20 cellular contexts compared by ENCODE assay signal in the genomic region with DNA sequence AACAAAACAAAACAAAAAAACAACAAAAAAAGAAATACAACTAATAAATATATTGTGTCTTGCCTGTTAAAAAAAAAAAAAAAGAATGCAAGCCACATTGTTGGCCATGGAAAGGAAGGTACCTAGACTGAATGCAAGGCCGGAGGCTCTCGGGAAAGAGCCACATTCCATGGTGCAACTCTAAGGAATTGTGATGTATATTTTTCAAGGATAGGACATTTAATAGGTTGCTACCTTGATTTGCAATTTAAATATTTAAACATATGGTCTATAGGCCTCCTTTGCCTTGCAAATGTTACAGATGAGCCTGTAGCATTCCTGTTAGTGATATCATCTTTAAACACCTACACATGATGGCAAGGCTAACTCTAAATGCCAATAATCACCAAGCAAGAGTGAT.
"Had no signal": no experiment of that assay in that cellular context is flagged by ENCODE, and none has a peak within 500 bp of the region (broad histone marks: within the 10 kb centered on the region; RNA-seq: fewer than 3 reads in every experiment).

No MANE protein-coding gene starts in this region.

- H3K27me3 Mint-ChIP-seq: naive thymus-derived CD8-positive, alpha-beta T cell; stimulated activated naive B cell treated with anti-CD40 and anti-IgM and Interleukin-4, amounts not matched to agents 10 μg/mL and 1 μg/mL and 100 μg/mL, for 72 hours; stimulated activated naive CD8-positive, alpha-beta T cell treated with anti-CD3 and anti-CD28 coated beads, Interleukin-15, amount 100 ng/mL, for 72 hours had no signal

- H3K4me3 ChIP-seq: colonic mucosa, mucosa of descending colon, psoas muscle, spleen, thoracic aorta, transverse colon had no signal

- H3K36me3 ChIP-seq: colonic mucosa, neutrophil, spleen, thoracic aorta, transverse colon had no signal

- H3K27ac Mint-ChIP-seq: naive thymus-derived CD8-positive, alpha-beta T cell; stimulated activated naive B cell treated with anti-CD40 and anti-IgM and Interleukin-4, amounts not matched to agents 10 μg/mL and 1 μg/mL and 100 μg/mL, for 72 hours; stimulated activated naive CD8-positive, alpha-beta T cell treated with anti-CD3 and anti-CD28 coated beads, Interleukin-15, amount 100 ng/mL, for 72 hours had no signal

- H3K4me1 Mint-ChIP-seq: naive thymus-derived CD8-positive, alpha-beta T cell; stimulated activated naive B cell treated with anti-CD40 and anti-IgM and Interleukin-4, amounts not matched to agents 10 μg/mL and 1 μg/mL and 100 μg/mL, for 72 hours; stimulated activated naive CD8-positive, alpha-beta T cell treated with anti-CD3 and anti-CD28 coated beads, Interleukin-15, amount 100 ng/mL, for 72 hours had no signal

- H3K27me3 ChIP-seq: colonic mucosa, foreskin keratinocyte, neutrophil, spleen, transverse colon had no signal

- H3K4me3 Mint-ChIP-seq: naive thymus-derived CD8-positive, alpha-beta T cell; stimulated activated naive B cell treated with anti-CD40 and anti-IgM and Interleukin-4, amounts not matched to agents 10 μg/mL and 1 μg/mL and 100 μg/mL, for 72 hours; stimulated activated naive CD8-positive, alpha-beta T cell treated with anti-CD3 and anti-CD28 coated beads, Interleukin-15, amount 100 ng/mL, for 72 hours had no signal

- H3K4me1 ChIP-seq: colonic mucosa, psoas muscle, spleen, transverse colon had no signal

- DNase-seq: colonic mucosa; dermis blood vessel endothelial cell; erythroblast; foreskin keratinocyte; kidney; left cardiac atrium; mucosa of descending colon; naive thymus-derived CD8-positive, alpha-beta T cell; psoas muscle; retina; spleen; stimulated activated CD4-positive, alpha-beta T cell treated with anti-CD3 and anti-CD28 coated beads, Interleukin-15, amount 100 ng/mL, for 24 hours; stimulated activated CD4-positive, alpha-beta T cell treated with anti-CD3 and anti-CD28 coated beads, Interleukin-1b, Interleukin-23, amount 100 ng/mL, for 48 hours; stimulated activated CD4-positive, alpha-beta T cell treated with anti-CD3 and anti-CD28 coated beads, Interleukin-4, amount 100 ng/mL, for 24 hours; stimulated activated naive B cell treated with anti-CD40 and anti-IgM and Interleukin-4, amounts not matched to agents 10 μg/mL and 1 μg/mL and 100 μg/mL, for 72 hours; stimulated activated naive CD8-positive, alpha-beta T cell treated with anti-CD3 and anti-CD28 coated beads, Interleukin-15, amount 100 ng/mL, for 72 hours; transverse colon had no signal

- H3K9me3 ChIP-seq: colonic mucosa, mucosa of descending colon, neutrophil, psoas muscle, thoracic aorta, transverse colon had no signal

- H3K36me3 Mint-ChIP-seq: stimulated activated naive B cell treated with anti-CD40 and anti-IgM and Interleukin-4, amounts not matched to agents 10 μg/mL and 1 μg/mL and 100 μg/mL, for 72 hours had no signal

- ATAC-seq: foreskin keratinocyte; left cardiac atrium; mucosa of descending colon; naive thymus-derived CD8-positive, alpha-beta T cell; psoas muscle; sciatic nerve; stimulated activated naive B cell treated with anti-CD40 and anti-IgM and Interleukin-4, amounts not matched to agents 10 μg/mL and 1 μg/mL and 100 μg/mL, for 72 hours; stimulated activated naive CD8-positive, alpha-beta T cell treated with anti-CD3 and anti-CD28 coated beads, Interleukin-15, amount 100 ng/mL, for 72 hours had no signal

- H3K27ac ChIP-seq: colonic mucosa, foreskin keratinocyte, neutrophil, psoas muscle, spleen, thoracic aorta, transverse colon had no signal
